20 cellular contexts compared by ENCODE assay signal in genomic region chr7:12217311-12217710, GRCh38.
"Had no signal": no experiment of that assay in that cellular context is flagged by ENCODE, and none has a peak within 500 bp of the region (broad histone marks: within the 10 kb centered on the region; RNA-seq: fewer than 3 reads in every experiment).

No MANE protein-coding gene starts in this region.

- H3K9me3 ChIP-seq: adrenal gland, body of pancreas, left ventricle myocardium inferior, right lobe of liver, upper lobe of left lung had no signal

- H3K27ac Mint-ChIP-seq: nephron, WTC11 had no signal

- DNase-seq: activated CD4-positive, alpha-beta T cell treated with anti-CD3 and anti-CD28 coated beads for 1 hour; activated CD8-positive, alpha-beta memory T cell treated with anti-CD3 and anti-CD28 coated beads for 24 hours; activated naive CD4-positive, alpha-beta T cell; activated T-cell treated with anti-CD3 and anti-CD28 coated beads, Interleukin-2, amount 50 U/mL, for 1 hour; adrenal gland; aorta; body of pancreas; effector CD8-positive, alpha-beta T cell; left ventricle myocardium inferior; right lobe of liver; stimulated activated CD4-positive, alpha-beta T cell treated with anti-CD3 and anti-CD28 coated beads, Interleukin-2, amount 100 ng/mL, for 48 hours; substantia nigra; upper lobe of left lung had no signal

- FAIRE-seq: colon, endometrium, frontal cortex had no signal

- H3K27me3 ChIP-seq: adrenal gland, body of pancreas, right lobe of liver, upper lobe of left lung had no signal

- H3K4me3 Mint-ChIP-seq: nephron; stimulated activated naive CD8-positive, alpha-beta T cell treated with anti-CD3 and anti-CD28 coated beads, Interleukin-15, Interleukin-2, amounts not matched to agents 100 ng/mL and 50 ng/mL, for 24 hours; WTC11 had no signal

- H3K27me3 Mint-ChIP-seq: stimulated activated naive CD8-positive, alpha-beta T cell treated with anti-CD3 and anti-CD28 coated beads, Interleukin-15, Interleukin-2, amounts not matched to agents 100 ng/mL and 50 ng/mL, for 24 hours had no signal

- H3K9me3 Mint-ChIP-seq: nephron; stimulated activated naive CD8-positive, alpha-beta T cell treated with anti-CD3 and anti-CD28 coated beads, Interleukin-15, Interleukin-2, amounts not matched to agents 100 ng/mL and 50 ng/mL, for 24 hours; WTC11 had no signal

- ATAC-seq: body of pancreas, right lobe of liver, SK-N-SH treated with all-trans-retinoic acid at 6 μM for 48 hours, WTC11 had no signal

- H3K27ac ChIP-seq: adrenal gland, body of pancreas, left ventricle myocardium inferior, right lobe of liver, upper lobe of left lung had no signal

- H3K4me3 ChIP-seq: adrenal gland, body of pancreas, left ventricle myocardium inferior, right lobe of liver, upper lobe of left lung had no signal
